12 cellular contexts compared by ENCODE assay signal in genomic region chr6:142568857-142569597, GRCh38.
A peak's percentile ranks its signal among the peaks of the same experiment; 100 is the strongest.
DNase-seq lines count a peak whose midpoint lies in the region; ATAC-seq and TF ChIP-seq lines count a peak whose summit lies in the region.
"Had no signal": no experiment of that assay in that cellular context is flagged by ENCODE, and none has a peak within 500 bp of the region (broad histone marks: within the 10 kb centered on the region; RNA-seq: fewer than 3 reads in every experiment).

No MANE protein-coding gene starts in this region.

- H3K4me1 ChIP-seq in breast epithelium (no peaks in the 10 kb centered on the region), body of pancreas (no peaks in the 10 kb centered on the region)
- H3K4me1 ChIP-seq in naive thymus-derived CD4-positive, alpha-beta T cell (ENCODE audit: control insufficient read depth in 2 of 2, insufficient read depth in 2 of 2, low read length in 2 of 2) = peaks cover 0 to 50% of the 10 kb centered on the region in 2 donors

- peak overlapping the region; percentile 68 to 73 for H3K27ac ChIP-seq in breast epithelium
- peak overlapping the region; percentile 24 for H3K27ac ChIP-seq in naive thymus-derived CD4-positive, alpha-beta T cell (ENCODE audit: low read depth, low read length)
- no peak overlapping the region for H3K27ac ChIP-seq in body of pancreas

- H3K36me3 ChIP-seq in BJ (ENCODE audit: control insufficient read depth, insufficient read depth, low read length) = no peaks in the 10 kb centered on the region
- H3K36me3 ChIP-seq in breast epithelium = no peaks in the 10 kb centered on the region
- H3K36me3 ChIP-seq in naive thymus-derived CD4-positive, alpha-beta T cell (ENCODE audit: control insufficient read depth in 2 of 3, insufficient read depth in 3 of 3, low read length in 3 of 3) = no peaks in the 10 kb centered on the region
- H3K36me3 ChIP-seq in body of pancreas (replicated peaks in 1 of 2; ENCODE audit: insufficient read depth in 1 of 2, low read depth in 2 of 2) = no peaks in the 10 kb centered on the region

- no peaks in the 10 kb centered on the region for H3K27me3 Mint-ChIP-seq in naive thymus-derived CD4-positive, alpha-beta T cell

- CTCF ChIA-PET in BJ (lab: Yijun Ruan, JAX) = interaction anchor here (0.5 to 1.2 kb wide), 3 partner anchors 89 to 413 kb away, joined by 3 to 4 read pairs (median 3); no protein-coding TSS in a partner anchor
- CTCF ChIA-PET in naive thymus-derived CD4-positive, alpha-beta T cell (lab: Charles Lee) = interaction anchor here (0.7 to 1.1 kb wide), 7 partner anchors 14 to 600 kb away, joined by 3 read pairs; no protein-coding TSS in a partner anchor

- H3K9me3 Mint-ChIP-seq in naive thymus-derived CD4-positive, alpha-beta T cell = peaks cover 0 to 12% (median 10%) of the 10 kb centered on the region in 11 donors

- peak overlapping the region; percentile 5 to 87 (median 81) for H3K27ac Mint-ChIP-seq in naive thymus-derived CD4-positive, alpha-beta T cell

- H3K9me3 ChIP-seq in breast epithelium (no peaks in the 10 kb centered on the region), body of pancreas (peaks cover 0 to 3% (median 0%) of the 10 kb centered on the region in 3 donors)
- peaks cover 0 to 8% (median 0%) of the 10 kb centered on the region in 3 experiments for H3K9me3 ChIP-seq in naive thymus-derived CD4-positive, alpha-beta T cell (ENCODE audit: control insufficient read depth in 2 of 3, low read length in 3 of 3)

- TF ChIP-seq CTCF in BJ (IDR thresholded peaks at IDR 0.05; ENCODE audit: insufficient read depth, low read depth, low read length) = no peak
- no peak for TF ChIP-seq CTCF in breast epithelium (IDR thresholded peaks at IDR 0.05)
- no peak for TF ChIP-seq CTCF in body of pancreas (IDR thresholded peaks at IDR 0.05)
- TF ChIP-seq CTCF in omental fat pad (IDR thresholded peaks at IDR 0.05) = no peak

- peaks cover 0 to 10% (median 5%) of the 10 kb centered on the region in 5 donors for H3K36me3 Mint-ChIP-seq in naive thymus-derived CD4-positive, alpha-beta T cell

- intact Hi-C loops in breast epithelium (cut with DNase I; ENCODE audit: low total_unique reads) (no loop called here), body of pancreas (cut with DNase I) (no loop called here)
- intact Hi-C loops in naive thymus-derived CD4-positive, alpha-beta T cell (cut with micrococcal nuclease) = loop anchor here (1.0 to 10.0 kb wide), 11 partner anchors 8 to 1446 kb away; partner anchors contain the start of genes HIVEP2 (in 1 of the 2), NMBR (in 1 of the 2) and VTA1 (in 1 of the 2)

- POLR2A ChIA-PET in BJ (lab: Charles Lee) = interaction anchor here (0.6 kb wide), 2 partner anchors 15 to 226 kb away, joined by 3 to 5 read pairs; no protein-coding TSS in a partner anchor
- POLR2A ChIA-PET in naive thymus-derived CD4-positive, alpha-beta T cell (lab: Charles Lee) = interaction anchor here (1.1 to 1.2 kb wide), 2 partner anchors 375 to 378 kb away, joined by 4 to 6 read pairs; no protein-coding TSS in a partner anchor

- DNase-seq in BJ (ENCODE audit: low read depth) (peak; percentile 84), HT-29 (ENCODE audit: low spot score) (peak; percentile 41), breast epithelium (ENCODE audit: low spot score in 2 of 2) (no peak), body of pancreas (no peak), NCI-H2081 (lab: John Stamatoyannopoulos, UW) (no peak), omental fat pad (ENCODE audit: low spot score) (no peak)
- DNase-seq in naive thymus-derived CD4-positive, alpha-beta T cell = no peak
- DNase-seq: anterior cingulate cortex, DMS79 treated with DMSO at 0.1 percent for 48 hours, NCI-H187, right cardiac atrium had no signal

- H3K4me3 Mint-ChIP-seq in naive thymus-derived CD4-positive, alpha-beta T cell = peak overlapping the region; percentile 14 to 80 (median 60)

- ATAC-seq in naive thymus-derived CD4-positive, alpha-beta T cell = no peak
- no peak for ATAC-seq in GM21576 (IDR thresholded peaks at IDR 0.05; ENCODE audit: unreplicated experiment)
- ATAC-seq in body of pancreas = no peak
- ATAC-seq in omental fat pad (ENCODE audit: low FRiP score) = no peak

- TF ChIP-seq POLR2A in breast epithelium (IDR thresholded peaks at IDR 0.05) (no peak), body of pancreas (IDR thresholded peaks at IDR 0.05) (no peak)

- 75 to 85% methylated on average over 1 of the region's 1 CpG for WGBS in body of pancreas, 2 donors

- H3K27me3 ChIP-seq in BJ (ENCODE audit: control insufficient read depth, insufficient read depth, low read length) (no peaks in the 10 kb centered on the region), breast epithelium (no peaks in the 10 kb centered on the region), body of pancreas (no peaks in the 10 kb centered on the region)
- no peaks in the 10 kb centered on the region for H3K27me3 ChIP-seq in naive thymus-derived CD4-positive, alpha-beta T cell (ENCODE audit: control insufficient read depth in 2 of 2, insufficient read depth in 2 of 2, low read length in 2 of 2)

- peaks cover 16 to 78% (median 66%) of the 10 kb centered on the region in 7 donors for H3K4me1 Mint-ChIP-seq in naive thymus-derived CD4-positive, alpha-beta T cell

- H3K4me3 ChIP-seq in BJ (ENCODE audit: low read depth, low read length) (no peak overlapping the region), breast epithelium (no peak overlapping the region), body of pancreas (no peak overlapping the region)
- no peak overlapping the region for H3K4me3 ChIP-seq in naive thymus-derived CD4-positive, alpha-beta T cell (ENCODE audit: low read length)

Comparison
In these comparisons a context has a peak if more than half of its experiments do, and no peak if none do; other contexts are left out.
1. DNase-seq: peak in BJ (single experiment) and HT-29 (single experiment); none in breast epithelium (0 of 2), naive thymus-derived CD4-positive, alpha-beta T cell (0 of 9), body of pancreas (0 of 4), NCI-H2081 (0 of 2) and omental fat pad (single experiment).
2. H3K27ac ChIP-seq: peak in breast epithelium (2 of 2) and naive thymus-derived CD4-positive, alpha-beta T cell (single experiment); none in body of pancreas (0 of 4).
3. intact Hi-C loops: an anchor here in naive thymus-derived CD4-positive, alpha-beta T cell (1.0 to 10.0 kb wide); none called in breast epithelium and body of pancreas.